Comparison of ENCODE assay signal across 21 cellular contexts in genomic region chr6:44396968-44397367, GRCh38. TPM values are rescaled to one million over a fixed set of nuclear protein-coding genes. Genes with fewer than 3 reads are reported as not detected.
DNase-seq lines count a peak whose midpoint lies in the region; ATAC-seq, FAIRE-seq and TF ChIP-seq lines count a peak whose summit lies in the region.
"Had no signal": no experiment of that assay in that cellular context is flagged by ENCODE, and none has a peak within 500 bp of the region (broad histone marks: within the 10 kb centered on the region; RNA-seq: fewer than 3 reads in every experiment).

No MANE protein-coding gene starts in this region.

- peaks cover 12% of the 10 kb centered on the region; the same call in 1 of the 2 replicates for H4K20me1 ChIP-seq in IMR-90 (ENCODE audit: insufficient read depth, low read length)

- no peak overlapping the region for H4K91ac ChIP-seq in IMR-90 (ENCODE audit: insufficient read depth, low read depth, low read length)
- no peak overlapping the region for H4K91ac ChIP-seq in neuronal stem cell (ENCODE audit: low read depth, low read length, poor library complexity)

- H2AK5ac ChIP-seq in IMR-90 (ENCODE audit: low read depth, low read length) (no peak overlapping the region), neuronal stem cell (ENCODE audit: low read depth, low read length) (no peak overlapping the region)

- peak overlapping the region; percentile 2 for H3K4me3 ChIP-seq in A673 (ENCODE audit: low read depth, low read length, poor library complexity, severe bottlenecking)
- H3K4me3 ChIP-seq in IMR-90 (ENCODE audit: insufficient read depth, low read depth, low read length), result no peak overlapping the region
- H3K4me3 ChIP-seq in psoas muscle, result no peak overlapping the region
- no peak overlapping the region for H3K4me3 ChIP-seq in neuronal stem cell (ENCODE audit: low read length in 2 of 2)
- no peak overlapping the region for H3K4me3 ChIP-seq in tibial nerve
- H3K4me3 ChIP-seq: A549, MG63 had no signal

- H3K36me3 ChIP-seq in A673 (ENCODE audit: insufficient read depth, low read length, poor library complexity, severe bottlenecking) (peaks cover 84% of the 10 kb centered on the region), IMR-90 (ENCODE audit: control insufficient read depth, insufficient read depth, low read length) (peaks cover 46% of the 10 kb centered on the region), psoas muscle (ENCODE audit: insufficient read depth in 1 of 2, low read depth in 1 of 2) (peaks cover 3 to 78% of the 10 kb centered on the region in 2 donors), neuronal stem cell (replicated peaks in 1 of 2; ENCODE audit: control insufficient read depth in 2 of 2, insufficient read depth in 2 of 2, low read length in 2 of 2) (peaks cover 41 to 92% of the 10 kb centered on the region in 2 donors), tibial nerve (peaks cover 0 to 94% (median 32%) of the 10 kb centered on the region in 3 donors)

- H2BK20ac ChIP-seq in IMR-90 (ENCODE audit: low read depth, low read length), result no peak overlapping the region

- CTCF ChIA-PET in A673 (lab: Charles Lee), result no interaction called here
- CTCF ChIA-PET in IMR-90 (lab: Yijun Ruan, JAX), result no interaction called here

- H3K79me1 ChIP-seq in IMR-90 (ENCODE audit: low read depth in 1 of 2, low read length in 2 of 2) (peaks cover 20 to 33% of the 10 kb centered on the region in 2 experiments), neuronal stem cell (ENCODE audit: low read depth, low read length) (peaks cover 6% of the 10 kb centered on the region)

- WGBS in IMR-90 (ENCODE audit: extremely low coverage in 2 of 2, insufficient read length in 1 of 2), 2 experiments, result no CpG with 5 or more reads among the region's 3 CpGs
- 49 to 60% (median 53%) methylated on average over 3 of the region's 3 CpGs for WGBS in psoas muscle, 3 donors
- WGBS in neuronal stem cell (ENCODE audit: extremely low coverage in 2 of 2, insufficient read length in 2 of 2, insufficient replicate concordance in 1 of 2), 2 donors, result no CpG with 5 or more reads among the region's 3 CpGs
- WGBS in tibial nerve, 2 donors, result 41 to 43% methylated on average over 3 of the region's 3 CpGs

- no peak overlapping the region for H2BK15ac ChIP-seq in IMR-90 (ENCODE audit: low read depth, low read length)
- H2BK15ac ChIP-seq in neuronal stem cell (ENCODE audit: low read length), result no peak overlapping the region

- TF ChIP-seq CTCF in A673 (conservative IDR thresholded peaks at IDR 0.05; ENCODE audit: low read depth, low read length) (no peak), IMR-90 (conservative IDR thresholded peaks at IDR 0.05; ENCODE audit: low read depth, low read length) (no peak), psoas muscle (IDR thresholded peaks at IDR 0.05) (no peak), tibial nerve (IDR thresholded peaks at IDR 0.05) (no peak)

- H3K4me1 ChIP-seq in A673 (ENCODE audit: insufficient read depth, low read length, poor library complexity, severe bottlenecking) (peaks cover 25% of the 10 kb centered on the region), IMR-90 (ENCODE audit: control insufficient read depth, insufficient read depth, low read length) (peaks cover 6% of the 10 kb centered on the region; the same call in 1 of the 2 replicates), psoas muscle (peaks cover 18% of the 10 kb centered on the region), neuronal stem cell (ENCODE audit: control insufficient read depth in 2 of 2, insufficient read depth in 1 of 2, low read depth in 1 of 2, low read length in 2 of 2) (no peaks in the 10 kb centered on the region), tibial nerve (peaks cover 0 to 22% (median 1%) of the 10 kb centered on the region in 4 donors)
- H3K4me1 ChIP-seq: A549 had no signal

- H3K23ac ChIP-seq in IMR-90 (ENCODE audit: low read depth, low read length) (no peak overlapping the region), neuronal stem cell (ENCODE audit: low read depth, low read length, poor library complexity) (no peak overlapping the region)

- no peak for FAIRE-seq in GM19239 (lab: Jason Lieb, UNC)
- FAIRE-seq: A549, H54 had no signal

- H2AFZ ChIP-seq in IMR-90 (replicated peaks; ENCODE audit: low read length, poor library complexity) (no peak overlapping the region), neuronal stem cell (ENCODE audit: low read length) (no peak overlapping the region)

- H3K27me3 ChIP-seq in A673 (replicated peaks; ENCODE audit: insufficient read depth, low read depth, low read length, poor library complexity) (no peaks in the 10 kb centered on the region), IMR-90 (ENCODE audit: control insufficient read depth, insufficient read depth, low read length) (no peaks in the 10 kb centered on the region), psoas muscle (ENCODE audit: insufficient read depth in 3 of 3, low read length in 2 of 3) (no peaks in the 10 kb centered on the region), neuronal stem cell (ENCODE audit: control insufficient read depth in 3 of 3, insufficient read depth in 3 of 3, low read depth in 1 of 3, low read length in 3 of 3) (no peaks in the 10 kb centered on the region), tibial nerve (no peaks in the 10 kb centered on the region)
- H3K27me3 ChIP-seq: MG63 had no signal

- no peak overlapping the region for H3K9ac ChIP-seq in IMR-90 (ENCODE audit: low read depth, low read length)
- no peak overlapping the region for H3K9ac ChIP-seq in neuronal stem cell (ENCODE audit: low read depth, low read length, poor library complexity)

- dilution Hi-C loops in IMR-90 (cut with HindIII; ENCODE audit: low sequenced_read_pairs, unreplicated experiment), result no loop called here

- H3K4ac ChIP-seq in IMR-90 (ENCODE audit: low read depth, low read length) (no peak overlapping the region), neuronal stem cell (ENCODE audit: low read length) (no peak overlapping the region)

- no peak for TF ChIP-seq EP300 in tibial nerve (IDR thresholded peaks at IDR 0.05)

- no peak overlapping the region for H3K14ac ChIP-seq in IMR-90 (replicated peaks; ENCODE audit: low read depth, low read length)
- no peak overlapping the region for H3K14ac ChIP-seq in neuronal stem cell (ENCODE audit: low read length)

- H3K4me2 ChIP-seq in IMR-90 (ENCODE audit: low read depth, low read length), result no peak overlapping the region
- no peak overlapping the region for H3K4me2 ChIP-seq in neuronal stem cell (ENCODE audit: insufficient read depth, low read length, poor library complexity, severe bottlenecking)
- H3K4me2 ChIP-seq: A549 had no signal

- POLR2A ChIA-PET in A673 (lab: Charles Lee; ENCODE audit: low non-redundant PET) (no interaction called here), IMR-90 (lab: Charles Lee; ENCODE audit: unreplicated experiment) (no interaction called here)

- intact Hi-C loops in A673 (cut with micrococcal nuclease; ENCODE audit: unreplicated experiment) (no loop called here), IMR-90 (cut with micrococcal nuclease) (no loop called here), psoas muscle (cut with DNase I) (no loop called here)

- H3K9me3 ChIP-seq in A673 (ENCODE audit: low read depth, low read length, poor library complexity, severe bottlenecking), result no peaks in the 10 kb centered on the region
- no peaks in the 10 kb centered on the region for H3K9me3 ChIP-seq in IMR-90 (ENCODE audit: control insufficient read depth, insufficient read depth, low read length)
- no peaks in the 10 kb centered on the region for H3K9me3 ChIP-seq in psoas muscle
- peaks cover 0 to 6% of the 10 kb centered on the region in 2 donors for H3K9me3 ChIP-seq in neuronal stem cell (replicated peaks in 1 of 2; ENCODE audit: control insufficient read depth in 2 of 2, insufficient read depth in 1 of 2, low read depth in 1 of 2, low read length in 2 of 2)
- H3K9me3 ChIP-seq in tibial nerve, result no peaks in the 10 kb centered on the region
- H3K9me3 ChIP-seq: A549, MG63 had no signal

- H4K8ac ChIP-seq in IMR-90 (ENCODE audit: low read depth in 2 of 2, low read length in 2 of 2) (no peak overlapping the region), neuronal stem cell (ENCODE audit: low read depth, low read length) (no peak overlapping the region)

- H3K56ac ChIP-seq in IMR-90 (ENCODE audit: extremely low read depth, insufficient read depth, low read length), result no peak overlapping the region

- H2BK5ac ChIP-seq in IMR-90 (ENCODE audit: low read depth, low read length, poor library complexity, severe bottlenecking) (no peak overlapping the region), neuronal stem cell (ENCODE audit: low read length) (no peak overlapping the region)

- BruUV-seq in A673 (replicated peaks; lab: Mats Ljungman, UMichigan) (no TSS peak), IMR-90 (replicated peaks; lab: Mats Ljungman, UMichigan) (no TSS peak)

- no peak overlapping the region for H2BK12ac ChIP-seq in neuronal stem cell (ENCODE audit: low read length)

- TF ChIP-seq POLR2A in IMR-90 (IDR thresholded peaks at IDR 0.05; ENCODE audit: low read depth, low read length) (no peak), tibial nerve (IDR thresholded peaks at IDR 0.05) (no peak)

- no peak overlapping the region for H4K5ac ChIP-seq in IMR-90 (ENCODE audit: low read depth, low read length)

- no peak for ATAC-seq in IMR-90 (ENCODE audit: low read depth)
- ATAC-seq in left lobe of liver, result peak; percentile 86
- no peak for ATAC-seq in psoas muscle
- ATAC-seq: A549 had no signal

- no peak overlapping the region for H2BK120ac ChIP-seq in IMR-90 (ENCODE audit: low read depth, low read length)
- no peak overlapping the region for H2BK120ac ChIP-seq in neuronal stem cell (ENCODE audit: low read depth, low read length)

- peak; percentile 54 for DNase-seq in A673 (ENCODE audit: low spot score)
- DNase-seq in IMR-90, result no peak
- peak; percentile 82 for DNase-seq in left lobe of liver (ENCODE audit: low spot score)
- DNase-seq in psoas muscle, result no peak
- DNase-seq in GM19239 (ENCODE audit: insufficient read length, low spot score), result no peak
- no peak for DNase-seq in neuronal stem cell (ENCODE audit: low spot score)
- DNase-seq in activated T-cell treated with anti-CD3 and anti-CD28 coated beads for 4 hours, result no peak
- no peak for DNase-seq in tibial nerve (ENCODE audit: low spot score in 2 of 2)
- DNase-seq: CD4-positive, CD25-positive, alpha-beta regulatory T cell; HFFc6; Kasumi-1; MG63; NCI-H1048; NCI-H146; NCI-H2081; NCI-H2171 treated with DMSO at 0.1 percent for 48 hours; NCI-H524 treated with DMSO at 0.1 percent for 48 hours had no signal

- no peak overlapping the region for H2AK9ac ChIP-seq in IMR-90 (replicated peaks; ENCODE audit: low read depth, low read length, poor library complexity)

- in situ Hi-C loops in IMR-90 (cut with MboI; ENCODE audit: low sequenced_read_pairs), result no loop called here

- 0 out of 2 replicates have a peak, but pooled peaks cover 3% of the 10 kb centered on the region for H3K9me1 ChIP-seq in IMR-90 (ENCODE audit: insufficient read depth, low read length)

- H3K18ac ChIP-seq in IMR-90 (ENCODE audit: low read depth, low read length), result no peak overlapping the region
- H3K18ac ChIP-seq in neuronal stem cell (ENCODE audit: low read length), result no peak overlapping the region

- H3K27ac ChIP-seq in A673 (ENCODE audit: low read depth, low read length, poor library complexity, severe bottlenecking) (peak overlapping the region; percentile 48), IMR-90 (ENCODE audit: insufficient read depth, low read length) (no peak overlapping the region), psoas muscle (peak overlapping the region; percentile 7), neuronal stem cell (replicated peaks; ENCODE audit: low read length) (no peak overlapping the region), tibial nerve (no peak overlapping the region)
- H3K27ac ChIP-seq: A549 had no signal

- TF ChIP-seq RAD21 in IMR-90 (IDR thresholded peaks at IDR 0.05; ENCODE audit: low read length), result no peak

RNA-seq across cellular contexts. Expression of gene CDC5L, which starts 9.5 kb away (rescaled TPM):
- total RNA-seq in A673 (2021) (42.2 and 43.9 TPM in 2 replicates), IMR-90 (2012; rRNA removed) (17.7 and 29.7 TPM in 2 replicates), left lobe of liver (10.2 TPM), psoas muscle (10 to 100 TPM; 27.4 to 33.3 (median 30.2) TPM), tibial nerve (10 to 100 TPM; 16.7 to 20.1 (median 17.3) TPM)
- polyA plus RNA-seq in IMR-90 (2012; rRNA removed) (8.9 and 9.9 TPM in 2 replicates), psoas muscle (10 to 100 TPM; 10.9 to 21.0 (median 11.6) TPM)
- polyA plus RNA-seq in IMR-90 (2012; cell fraction: cytosol; rRNA removed), result 1.4 and 2.0 TPM in 2 replicates
- polyA plus RNA-seq in IMR-90 (2012; cell fraction: nucleus; rRNA removed; ENCODE audit: low replicate concordance), result 0.79 and 4.7 TPM in 2 replicates
- 32.0 TPM for polyA plus RNA-seq in neuronal stem cell (2013, experiment 1 of 2)
- 33.0 TPM for polyA plus RNA-seq in neuronal stem cell (2013, experiment 2 of 2)

RNA-seq across cellular contexts. Expression of gene SPATS1, which starts 54.5 kb away (rescaled TPM):
- total RNA-seq in A673 (2021) (not detected in 2 replicates), IMR-90 (2012; rRNA removed) (not detected in 2 replicates), left lobe of liver (not detected), psoas muscle (not detected), tibial nerve (not detected)
- polyA plus RNA-seq in IMR-90 (2012; rRNA removed) (not detected in 2 replicates), psoas muscle (not detected)
- polyA plus RNA-seq in IMR-90 (2012; cell fraction: cytosol; rRNA removed), result not detected in 2 replicates
- not detected in 2 replicates for polyA plus RNA-seq in IMR-90 (2012; cell fraction: nucleus; rRNA removed; ENCODE audit: low replicate concordance)
- not detected for polyA plus RNA-seq in neuronal stem cell (2013, experiment 1 of 2)
- polyA plus RNA-seq in neuronal stem cell (2013, experiment 2 of 2), result not detected
- total RNA-seq: CD4-positive, CD25-positive, alpha-beta regulatory T cell; HFFc6; Right ventricle myocardium inferior had no signal
- polyA plus RNA-seq: A549; BJ; CD4-positive, CD25-positive, alpha-beta regulatory T cell had no signal

Comparison
In these comparisons a context has a peak if more than half of its experiments do, and no peak if none do; other contexts are left out.
1. DNase-seq: peak in A673 (single experiment) and left lobe of liver (single experiment); none in IMR-90 (single experiment), psoas muscle (0 of 2), GM19239 (single experiment), neuronal stem cell (single experiment), activated T-cell treated with anti-CD3 and anti-CD28 coated beads for 4 hours (single experiment) and tibial nerve (0 of 2).
2. H3K27ac ChIP-seq: peak in A673 (single experiment) and psoas muscle (single experiment); none in IMR-90 (single experiment), neuronal stem cell (single experiment) and tibial nerve (0 of 4).